In the genomic region with DNA sequence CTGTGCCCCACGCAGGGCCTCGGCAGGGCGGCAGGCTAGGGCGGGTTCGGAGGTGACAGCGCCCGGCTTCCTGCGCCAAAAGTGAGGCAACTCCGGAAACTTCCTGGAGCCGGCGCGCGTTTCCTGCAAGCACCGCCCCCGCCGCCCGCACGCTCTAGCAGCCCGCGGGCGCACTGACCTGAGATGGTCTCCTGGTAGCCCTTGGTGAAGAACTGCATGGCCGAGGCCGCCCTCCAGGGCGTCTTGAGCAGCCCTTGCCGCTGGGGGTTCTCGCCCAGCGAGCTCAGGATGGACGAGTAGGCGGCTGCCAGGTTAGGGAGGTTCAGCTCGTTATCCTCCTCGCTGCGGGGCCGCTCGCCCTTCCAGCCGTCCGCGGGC, we compare ENCODE assay signal across 2 cellular contexts.
TF ChIP-seq lines count a peak whose summit lies in the region.

No MANE protein-coding gene starts in this region.

TF ChIP-seq in HCT116, 20 proteins besides CTCF, POLR2A, EP300 and RAD21:
- TF ChIP-seq YY1 (IDR thresholded peaks at IDR 0.05; ENCODE audit: extremely low read depth, insufficient replicate concordance, low read depth, low read length) (no peak), CBX3 (IDR thresholded peaks at IDR 0.05; ENCODE audit: low read depth) (no peak), SP1 (IDR thresholded peaks at IDR 0.05; ENCODE audit: low read depth) (no peak), EZH2 (IDR thresholded peaks at IDR 0.05) (no peak), CEBPB (IDR thresholded peaks at IDR 0.05; ENCODE audit: low read depth) (no peak; the same call in 1 of the 2 replicates), SRF (IDR thresholded peaks at IDR 0.05; ENCODE audit: low read depth) (no peak), JUND (IDR thresholded peaks at IDR 0.05) (no peak), ZNF274 (IDR thresholded peaks at IDR 0.05; ENCODE audit: low read depth, low read length) (no peak), EZH2phosphoT487 (IDR thresholded peaks at IDR 0.05; ENCODE audit: borderline replicate concordance) (no peak), SIN3A (IDR thresholded peaks at IDR 0.05; ENCODE audit: low read depth) (no peak), TCF7L2 (IDR thresholded peaks at IDR 0.05; ENCODE audit: borderline replicate concordance, extremely low read depth, insufficient read depth, insufficient read length) (peak; percentile 14), FOSL1 (IDR thresholded peaks at IDR 0.05; ENCODE audit: low read depth) (no peak), ZFX (IDR thresholded peaks at IDR 0.05) (no peak), ELF1 (IDR thresholded peaks at IDR 0.05; ENCODE audit: borderline replicate concordance, low read depth) (no peak), POLR2AphosphoS5 (IDR thresholded peaks at IDR 0.05; ENCODE audit: low read depth, low read length) (no peak), EGR1 (IDR thresholded peaks at IDR 0.05; ENCODE audit: low read depth) (peak; percentile 86)
- TF ChIP-seq, protein P1, sequence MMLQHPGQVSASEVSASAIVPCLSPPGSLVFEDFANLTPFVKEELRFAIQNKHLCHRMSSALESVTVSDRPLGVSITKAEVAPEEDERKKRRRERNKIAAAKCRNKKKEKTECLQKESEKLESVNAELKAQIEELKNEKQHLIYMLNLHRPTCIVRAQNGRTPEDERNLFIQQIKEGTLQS (IDR thresholded peaks at IDR 0.05): no peak
- TF ChIP-seq, protein P2, sequence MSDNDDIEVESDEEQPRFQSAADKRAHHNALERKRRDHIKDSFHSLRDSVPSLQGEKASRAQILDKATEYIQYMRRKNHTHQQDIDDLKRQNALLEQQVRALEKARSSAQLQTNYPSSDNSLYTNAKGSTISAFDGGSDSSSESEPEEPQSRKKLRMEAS (IDR thresholded peaks at IDR 0.05): peak; percentile 72
- TF ChIP-seq, protein P3, sequence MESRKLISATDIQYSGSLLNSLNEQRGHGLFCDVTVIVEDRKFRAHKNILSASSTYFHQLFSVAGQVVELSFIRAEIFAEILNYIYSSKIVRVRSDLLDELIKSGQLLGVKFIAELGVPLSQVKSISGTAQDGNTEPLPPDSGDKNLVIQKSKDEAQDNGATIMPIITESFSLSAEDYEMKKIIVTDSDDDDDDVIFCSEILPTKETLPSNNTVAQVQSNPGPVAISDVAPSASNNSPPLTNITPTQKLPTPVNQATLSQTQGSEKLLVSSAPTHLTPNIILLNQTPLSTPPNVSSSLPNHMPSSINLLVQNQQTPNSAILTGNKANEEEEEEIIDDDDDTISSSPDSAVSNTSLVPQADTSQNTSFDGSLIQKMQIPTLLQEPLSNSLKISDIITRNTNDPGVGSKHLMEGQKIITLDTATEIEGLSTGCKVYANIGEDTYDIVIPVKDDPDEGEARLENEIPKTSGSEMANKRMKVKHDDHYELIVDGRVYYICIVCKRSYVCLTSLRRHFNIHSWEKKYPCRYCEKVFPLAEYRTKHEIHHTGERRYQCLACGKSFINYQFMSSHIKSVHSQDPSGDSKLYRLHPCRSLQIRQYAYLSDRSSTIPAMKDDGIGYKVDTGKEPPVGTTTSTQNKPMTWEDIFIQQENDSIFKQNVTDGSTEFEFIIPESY (IDR thresholded peaks at IDR 0.05; ENCODE audit: extremely low read depth, insufficient replicate concordance, low read length): no peak
- TF ChIP-seq, protein P4, sequence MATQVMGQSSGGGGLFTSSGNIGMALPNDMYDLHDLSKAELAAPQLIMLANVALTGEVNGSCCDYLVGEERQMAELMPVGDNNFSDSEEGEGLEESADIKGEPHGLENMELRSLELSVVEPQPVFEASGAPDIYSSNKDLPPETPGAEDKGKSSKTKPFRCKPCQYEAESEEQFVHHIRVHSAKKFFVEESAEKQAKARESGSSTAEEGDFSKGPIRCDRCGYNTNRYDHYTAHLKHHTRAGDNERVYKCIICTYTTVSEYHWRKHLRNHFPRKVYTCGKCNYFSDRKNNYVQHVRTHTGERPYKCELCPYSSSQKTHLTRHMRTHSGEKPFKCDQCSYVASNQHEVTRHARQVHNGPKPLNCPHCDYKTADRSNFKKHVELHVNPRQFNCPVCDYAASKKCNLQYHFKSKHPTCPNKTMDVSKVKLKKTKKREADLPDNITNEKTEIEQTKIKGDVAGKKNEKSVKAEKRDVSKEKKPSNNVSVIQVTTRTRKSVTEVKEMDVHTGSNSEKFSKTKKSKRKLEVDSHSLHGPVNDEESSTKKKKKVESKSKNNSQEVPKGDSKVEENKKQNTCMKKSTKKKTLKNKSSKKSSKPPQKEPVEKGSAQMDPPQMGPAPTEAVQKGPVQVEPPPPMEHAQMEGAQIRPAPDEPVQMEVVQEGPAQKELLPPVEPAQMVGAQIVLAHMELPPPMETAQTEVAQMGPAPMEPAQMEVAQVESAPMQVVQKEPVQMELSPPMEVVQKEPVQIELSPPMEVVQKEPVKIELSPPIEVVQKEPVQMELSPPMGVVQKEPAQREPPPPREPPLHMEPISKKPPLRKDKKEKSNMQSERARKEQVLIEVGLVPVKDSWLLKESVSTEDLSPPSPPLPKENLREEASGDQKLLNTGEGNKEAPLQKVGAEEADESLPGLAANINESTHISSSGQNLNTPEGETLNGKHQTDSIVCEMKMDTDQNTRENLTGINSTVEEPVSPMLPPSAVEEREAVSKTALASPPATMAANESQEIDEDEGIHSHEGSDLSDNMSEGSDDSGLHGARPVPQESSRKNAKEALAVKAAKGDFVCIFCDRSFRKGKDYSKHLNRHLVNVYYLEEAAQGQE (IDR thresholded peaks at IDR 0.05; ENCODE audit: low read depth): no peak

TF ChIP-seq in GM12878, 131 proteins besides CTCF, POLR2A, EP300 and RAD21 (continued from another document and continues in another):
- TF ChIP-seq SP1 (IDR thresholded peaks at IDR 0.05; ENCODE audit: low read depth, low read length): peak; percentile 6
- TF ChIP-seq RAD51 (IDR thresholded peaks at IDR 0.05): no peak
- no peak for TF ChIP-seq POU2F2 (IDR thresholded peaks at IDR 0.05; ENCODE audit: borderline replicate concordance, low read depth, low read length)
- TF ChIP-seq CREB1 (IDR thresholded peaks at IDR 0.05; ENCODE audit: low read depth): no peak
- no peak for TF ChIP-seq CBX3 (IDR thresholded peaks at IDR 0.05; ENCODE audit: borderline replicate concordance, low read depth)
- no peak for TF ChIP-seq BCL11A (IDR thresholded peaks at IDR 0.05; ENCODE audit: low read depth, low read length)
- TF ChIP-seq ZNF384 (IDR thresholded peaks at IDR 0.05; ENCODE audit: borderline replicate concordance, low read depth, low read length): no peak
- no peak; the same call in 1 of the 2 replicates for TF ChIP-seq LARP7 (IDR thresholded peaks at IDR 0.05)
- TF ChIP-seq, protein P3 (IDR thresholded peaks at IDR 0.05): no peak
- TF ChIP-seq, protein P1 (IDR thresholded peaks at IDR 0.05; ENCODE audit: borderline replicate concordance, extremely low read depth, low read depth, low read length): no peak
- TF ChIP-seq NBN (IDR thresholded peaks at IDR 0.05): no peak
- no peak for TF ChIP-seq KLF5 (IDR thresholded peaks at IDR 0.05; ENCODE audit: partially characterized antibody)
- TF ChIP-seq SMARCA5 (IDR thresholded peaks at IDR 0.05): no peak
- no peak for TF ChIP-seq ZNF274 (IDR thresholded peaks at IDR 0.05; ENCODE audit: insufficient read depth, insufficient read length)
- TF ChIP-seq RCOR1 (conservative IDR thresholded peaks at IDR 0.05; ENCODE audit: low read depth, low read length): no peak
- TF ChIP-seq POLR2AphosphoS2 (IDR thresholded peaks at IDR 0.05; ENCODE audit: low read depth, low read length): no peak
- no peak for TF ChIP-seq MXI1 (IDR thresholded peaks at IDR 0.05; ENCODE audit: low read depth, low read length)
- TF ChIP-seq, protein P5, sequence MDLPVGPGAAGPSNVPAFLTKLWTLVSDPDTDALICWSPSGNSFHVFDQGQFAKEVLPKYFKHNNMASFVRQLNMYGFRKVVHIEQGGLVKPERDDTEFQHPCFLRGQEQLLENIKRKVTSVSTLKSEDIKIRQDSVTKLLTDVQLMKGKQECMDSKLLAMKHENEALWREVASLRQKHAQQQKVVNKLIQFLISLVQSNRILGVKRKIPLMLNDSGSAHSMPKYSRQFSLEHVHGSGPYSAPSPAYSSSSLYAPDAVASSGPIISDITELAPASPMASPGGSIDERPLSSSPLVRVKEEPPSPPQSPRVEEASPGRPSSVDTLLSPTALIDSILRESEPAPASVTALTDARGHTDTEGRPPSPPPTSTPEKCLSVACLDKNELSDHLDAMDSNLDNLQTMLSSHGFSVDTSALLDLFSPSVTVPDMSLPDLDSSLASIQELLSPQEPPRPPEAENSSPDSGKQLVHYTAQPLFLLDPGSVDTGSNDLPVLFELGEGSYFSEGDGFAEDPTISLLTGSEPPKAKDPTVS (IDR thresholded peaks at IDR 0.05; ENCODE audit: low read depth, low read length): no peak
- TF ChIP-seq JUND (IDR thresholded peaks at IDR 0.05; ENCODE audit: low read depth, low read length): no peak
- no peak for TF ChIP-seq HCFC1 (IDR thresholded peaks at IDR 0.05; ENCODE audit: low read length)
- TF ChIP-seq BHLHE40 (IDR thresholded peaks at IDR 0.05; ENCODE audit: borderline replicate concordance in 1 of 2, low read depth in 2 of 2, low read length in 1 of 2): peak in 1 of 2 experiments; percentile 24; a peak in 1 of 4 replicates
- 0 out of 2 replicates have a peak, but pooled peaks have one; percentile 42 for TF ChIP-seq EED (IDR thresholded peaks at IDR 0.05; ENCODE audit: low read depth)
- TF ChIP-seq CEBPB (IDR thresholded peaks at IDR 0.05; ENCODE audit: borderline replicate concordance in 1 of 2, low read depth in 2 of 2, low read length in 2 of 2): no peak
- peak in 1 of 2 experiments; percentile 86; a peak in 2 of 3 replicates for TF ChIP-seq EGR1 (IDR thresholded peaks at IDR 0.05; ENCODE audit: borderline replicate concordance in 1 of 2, low read depth in 2 of 2, low read length in 2 of 2)
- TF ChIP-seq, protein P6, sequence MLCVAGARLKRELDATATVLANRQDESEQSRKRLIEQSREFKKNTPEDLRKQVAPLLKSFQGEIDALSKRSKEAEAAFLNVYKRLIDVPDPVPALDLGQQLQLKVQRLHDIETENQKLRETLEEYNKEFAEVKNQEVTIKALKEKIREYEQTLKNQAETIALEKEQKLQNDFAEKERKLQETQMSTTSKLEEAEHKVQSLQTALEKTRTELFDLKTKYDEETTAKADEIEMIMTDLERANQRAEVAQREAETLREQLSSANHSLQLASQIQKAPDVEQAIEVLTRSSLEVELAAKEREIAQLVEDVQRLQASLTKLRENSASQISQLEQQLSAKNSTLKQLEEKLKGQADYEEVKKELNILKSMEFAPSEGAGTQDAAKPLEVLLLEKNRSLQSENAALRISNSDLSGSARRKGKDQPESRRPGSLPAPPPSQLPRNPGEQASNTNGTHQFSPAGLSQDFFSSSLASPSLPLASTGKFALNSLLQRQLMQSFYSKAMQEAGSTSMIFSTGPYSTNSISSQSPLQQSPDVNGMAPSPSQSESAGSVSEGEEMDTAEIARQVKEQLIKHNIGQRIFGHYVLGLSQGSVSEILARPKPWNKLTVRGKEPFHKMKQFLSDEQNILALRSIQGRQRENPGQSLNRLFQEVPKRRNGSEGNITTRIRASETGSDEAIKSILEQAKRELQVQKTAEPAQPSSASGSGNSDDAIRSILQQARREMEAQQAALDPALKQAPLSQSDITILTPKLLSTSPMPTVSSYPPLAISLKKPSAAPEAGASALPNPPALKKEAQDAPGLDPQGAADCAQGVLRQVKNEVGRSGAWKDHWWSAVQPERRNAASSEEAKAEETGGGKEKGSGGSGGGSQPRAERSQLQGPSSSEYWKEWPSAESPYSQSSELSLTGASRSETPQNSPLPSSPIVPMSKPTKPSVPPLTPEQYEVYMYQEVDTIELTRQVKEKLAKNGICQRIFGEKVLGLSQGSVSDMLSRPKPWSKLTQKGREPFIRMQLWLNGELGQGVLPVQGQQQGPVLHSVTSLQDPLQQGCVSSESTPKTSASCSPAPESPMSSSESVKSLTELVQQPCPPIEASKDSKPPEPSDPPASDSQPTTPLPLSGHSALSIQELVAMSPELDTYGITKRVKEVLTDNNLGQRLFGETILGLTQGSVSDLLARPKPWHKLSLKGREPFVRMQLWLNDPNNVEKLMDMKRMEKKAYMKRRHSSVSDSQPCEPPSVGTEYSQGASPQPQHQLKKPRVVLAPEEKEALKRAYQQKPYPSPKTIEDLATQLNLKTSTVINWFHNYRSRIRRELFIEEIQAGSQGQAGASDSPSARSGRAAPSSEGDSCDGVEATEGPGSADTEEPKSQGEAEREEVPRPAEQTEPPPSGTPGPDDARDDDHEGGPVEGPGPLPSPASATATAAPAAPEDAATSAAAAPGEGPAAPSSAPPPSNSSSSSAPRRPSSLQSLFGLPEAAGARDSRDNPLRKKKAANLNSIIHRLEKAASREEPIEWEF (IDR thresholded peaks at IDR 0.05; ENCODE audit: insufficient replicate concordance, low read depth, low read length): no peak
- peak in 1 of 2 experiments; percentile 85; a peak in 2 of 4 replicates for TF ChIP-seq ETV6 (conservative IDR thresholded peaks at IDR 0.05 in 1 of 2, IDR thresholded peaks at IDR 0.05 in 1 of 2; ENCODE audit: borderline replicate concordance in 1 of 2, low read depth in 1 of 2)
- no peak for TF ChIP-seq FOXM1 (IDR thresholded peaks at IDR 0.05; ENCODE audit: low read depth, low read length)
- peak; percentile 85 for TF ChIP-seq IKZF1 (conservative IDR thresholded peaks at IDR 0.05)
- TF ChIP-seq, protein P7, sequence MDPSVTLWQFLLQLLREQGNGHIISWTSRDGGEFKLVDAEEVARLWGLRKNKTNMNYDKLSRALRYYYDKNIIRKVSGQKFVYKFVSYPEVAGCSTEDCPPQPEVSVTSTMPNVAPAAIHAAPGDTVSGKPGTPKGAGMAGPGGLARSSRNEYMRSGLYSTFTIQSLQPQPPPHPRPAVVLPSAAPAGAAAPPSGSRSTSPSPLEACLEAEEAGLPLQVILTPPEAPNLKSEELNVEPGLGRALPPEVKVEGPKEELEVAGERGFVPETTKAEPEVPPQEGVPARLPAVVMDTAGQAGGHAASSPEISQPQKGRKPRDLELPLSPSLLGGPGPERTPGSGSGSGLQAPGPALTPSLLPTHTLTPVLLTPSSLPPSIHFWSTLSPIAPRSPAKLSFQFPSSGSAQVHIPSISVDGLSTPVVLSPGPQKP (IDR thresholded peaks at IDR 0.05; ENCODE audit: low read depth, low read length): no peak
- TF ChIP-seq, protein P8, sequence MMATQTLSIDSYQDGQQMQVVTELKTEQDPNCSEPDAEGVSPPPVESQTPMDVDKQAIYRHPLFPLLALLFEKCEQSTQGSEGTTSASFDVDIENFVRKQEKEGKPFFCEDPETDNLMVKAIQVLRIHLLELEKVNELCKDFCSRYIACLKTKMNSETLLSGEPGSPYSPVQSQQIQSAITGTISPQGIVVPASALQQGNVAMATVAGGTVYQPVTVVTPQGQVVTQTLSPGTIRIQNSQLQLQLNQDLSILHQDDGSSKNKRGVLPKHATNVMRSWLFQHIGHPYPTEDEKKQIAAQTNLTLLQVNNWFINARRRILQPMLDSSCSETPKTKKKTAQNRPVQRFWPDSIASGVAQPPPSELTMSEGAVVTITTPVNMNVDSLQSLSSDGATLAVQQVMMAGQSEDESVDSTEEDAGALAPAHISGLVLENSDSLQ (IDR thresholded peaks at IDR 0.05): no peak
